24 cellular contexts compared by ENCODE assay signal in the genomic region with DNA sequence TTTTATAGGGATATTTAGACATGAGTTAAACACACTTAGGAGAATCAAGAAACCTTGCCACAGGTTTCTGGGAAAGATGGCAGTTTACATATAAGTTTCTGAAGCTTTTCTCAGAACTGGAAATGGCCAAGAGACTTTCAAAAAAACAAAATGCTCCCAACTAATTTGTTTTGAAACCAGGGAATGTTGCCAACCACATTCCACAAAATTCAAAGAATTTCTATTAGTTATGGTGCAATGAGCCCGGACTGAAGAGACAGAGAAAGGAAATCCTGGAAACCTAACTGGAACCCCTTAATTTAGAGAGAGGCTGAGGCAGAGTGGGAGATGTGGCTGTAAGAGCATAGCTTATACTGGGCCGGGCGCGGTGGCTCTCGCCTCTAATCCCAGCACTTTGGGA.
"Had no signal": no experiment of that assay in that cellular context is flagged by ENCODE, and none has a peak within 500 bp of the region (broad histone marks: within the 10 kb centered on the region; RNA-seq: fewer than 3 reads in every experiment).

No MANE protein-coding gene starts in this region.

- H3K4me1 Mint-ChIP-seq: immature natural killer cell had no signal

- H3K4me2 ChIP-seq: hepatocyte had no signal

- H3K9me3 ChIP-seq: esophagus squamous epithelium, lower lobe of right lung, prostate gland, right atrium auricular region, upper lobe of left lung had no signal

- DNase-seq: activated CD4-positive, alpha-beta T cell treated with anti-CD3 and anti-CD28 coated beads, Interleukin-2, amount 10 ng/mL, durations not matched to agents 7 days and 5 days; activated CD4-positive, CD25-positive, alpha-beta regulatory T cell treated with anti-CD3 and anti-CD28 coated beads, Interleukin-2, amount 50 U/mL, for 72 hours; activated naive CD4-positive, alpha-beta T cell; activated T-cell treated with anti-CD3 and anti-CD28 coated beads, Interleukin-2, amount 50 U/mL, for 24 hours; amniotic stem cell; cerebellar nuclear complex; esophagus squamous epithelium; glutamatergic neuron; immature natural killer cell; lower lobe of right lung; mesendoderm; naive B cell; stimulated activated CD4-positive, alpha-beta T cell treated with anti-CD3 and anti-CD28 coated beads, Interleukin-4, amount 100 ng/mL, for 24 hours; stimulated activated naive CD4-positive, alpha-beta T cell treated with Interleukin-2 at 50 U/mL for 16 hours; SW 1271; WERI-Rb-1 had no signal

- H3K9me3 Mint-ChIP-seq: activated T-cell treated with anti-CD3 and anti-CD28 coated beads, Interleukin-2, amount 50 U/mL, for 24 hours; activated T-helper 17 cell treated with anti-CD3 and anti-CD28 coated beads, Interleukin-2, amount 50 U/mL, for 72 hours; immature natural killer cell; naive B cell had no signal

- H3K36me3 Mint-ChIP-seq: activated naive CD8-positive, alpha-beta T cell; naive B cell had no signal

- H3K27me3 ChIP-seq: esophagus squamous epithelium, hepatocyte, right atrium auricular region, upper lobe of left lung had no signal

- H3K4me3 Mint-ChIP-seq: activated CD4-positive, alpha-beta T cell treated with anti-CD3 and anti-CD28 coated beads, Interleukin-2, amount 10 ng/mL, durations not matched to agents 7 days and 5 days; activated naive CD8-positive, alpha-beta T cell; activated T-cell treated with anti-CD3 and anti-CD28 coated beads, Interleukin-2, amount 50 U/mL, for 24 hours; activated T-helper 17 cell treated with anti-CD3 and anti-CD28 coated beads, Interleukin-2, amount 50 U/mL, for 72 hours; immature natural killer cell; naive B cell had no signal

- H3K79me2 ChIP-seq: hepatocyte had no signal

- H3K36me3 ChIP-seq: esophagus squamous epithelium, lower lobe of right lung, prostate gland, right atrium auricular region, upper lobe of left lung, WERI-Rb-1 had no signal

- H3K27me3 Mint-ChIP-seq: activated naive CD8-positive, alpha-beta T cell; activated T-cell treated with anti-CD3 and anti-CD28 coated beads, Interleukin-2, amount 50 U/mL, for 24 hours; activated T-helper 17 cell treated with anti-CD3 and anti-CD28 coated beads, Interleukin-2, amount 50 U/mL, for 72 hours; naive B cell had no signal

- H2AFZ ChIP-seq: hepatocyte had no signal

- H3K27ac ChIP-seq: coronary artery, esophagus squamous epithelium, hepatocyte, lower lobe of right lung, prostate gland, right atrium auricular region, upper lobe of left lung, WERI-Rb-1 had no signal

- H3K4me3 ChIP-seq: coronary artery, esophagus squamous epithelium, hepatocyte, lower lobe of right lung, prostate gland, right atrium auricular region, upper lobe of left lung had no signal

- ATAC-seq: activated T-helper 17 cell treated with anti-CD3 and anti-CD28 coated beads, Interleukin-2, amount 50 U/mL, for 72 hours; left lobe of liver; lower lobe of right lung had no signal

- H3K4me1 ChIP-seq: esophagus squamous epithelium, lower lobe of right lung, prostate gland, right atrium auricular region, upper lobe of left lung had no signal

- H3K27ac Mint-ChIP-seq: activated CD4-positive, alpha-beta T cell treated with anti-CD3 and anti-CD28 coated beads, Interleukin-2, amount 10 ng/mL, durations not matched to agents 7 days and 5 days; activated naive CD8-positive, alpha-beta T cell; activated T-cell treated with anti-CD3 and anti-CD28 coated beads, Interleukin-2, amount 50 U/mL, for 24 hours; activated T-helper 17 cell treated with anti-CD3 and anti-CD28 coated beads, Interleukin-2, amount 50 U/mL, for 72 hours had no signal
